In genomic region chr10:17465328-17466125, GRCh38 we compare ENCODE assay signal across 1 cellular context.
TF ChIP-seq lines count a peak whose summit lies in the region.

No MANE protein-coding gene starts in this region.

TF ChIP-seq in K562, 482 proteins besides CTCF, POLR2A, EP300 and RAD21 (continued from another document):
- TF ChIP-seq CHD7 (IDR thresholded peaks at IDR 0.05; ENCODE audit: low read depth, low read length) (no peak), ZNF644 (tag; IDR thresholded peaks at IDR 0.05; ENCODE audit: low read depth) (no peak), CC2D1A (IDR thresholded peaks at IDR 0.05) (no peak), CLOCK (CRISPR knock-in tag; IDR thresholded peaks at IDR 0.05; ENCODE audit: borderline replicate concordance) (no peak), GABPA (tag; conservative IDR thresholded peaks at IDR 0.05; ENCODE audit: low read depth) (no peak), SP1 (CRISPR knock-in tag; IDR thresholded peaks at IDR 0.05) (no peak), ID3 (CRISPR knock-in tag; IDR thresholded peaks at IDR 0.05) (no peak), ID3 (tag; IDR thresholded peaks at IDR 0.05) (no peak)
